ENCODE assay signal across 8 cellular contexts in the genomic region with DNA sequence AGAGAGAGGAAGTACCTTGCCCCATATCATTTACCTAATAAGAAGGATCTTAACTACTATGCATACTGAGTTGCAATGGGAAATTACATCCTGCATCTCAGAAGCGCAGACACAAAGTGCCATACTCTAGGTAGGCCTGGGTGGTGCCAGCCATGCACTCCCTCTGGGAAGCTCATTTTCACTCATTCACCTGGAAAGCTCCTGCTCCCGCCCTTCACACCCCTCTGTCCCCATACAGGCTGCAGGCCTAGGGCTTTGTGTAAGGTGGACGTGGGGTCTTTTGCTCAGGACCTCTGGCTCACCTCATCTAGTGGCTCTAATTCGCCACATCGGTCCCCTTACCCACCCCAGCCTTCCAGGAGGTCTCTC. TPM values are rescaled to one million over a fixed set of nuclear protein-coding genes. Genes with fewer than 3 reads are reported as not detected.
A peak's percentile ranks its signal among the peaks of the same experiment; 100 is the strongest.
DNase-seq lines count a peak whose midpoint lies in the region; ATAC-seq and TF ChIP-seq lines count a peak whose summit lies in the region.

No MANE protein-coding gene starts in this region.

- peak overlapping the region in 7 of 12 donors; percentile 86 to 95 (median 91) for H3K27ac ChIP-seq in heart left ventricle
- H3K27ac ChIP-seq in mesenchymal stem cell (ENCODE audit: low read length, poor library complexity, severe bottlenecking), result no peak overlapping the region
- H3K27ac ChIP-seq in uterus, result peak overlapping the region; percentile 92 to 94

- TF ChIP-seq POLR2A in heart left ventricle (IDR thresholded peaks at IDR 0.05), result no peak
- TF ChIP-seq POLR2A in uterus (IDR thresholded peaks at IDR 0.05), result no peak

- peaks cover 15% of the 10 kb centered on the region for H3K4me1 Mint-ChIP-seq in MCF 10A (ENCODE audit: insufficient read depth, unreplicated experiment)

- 13 to 19% (median 16%) methylated on average over 5 of the region's 5 CpGs for WGBS in heart left ventricle, 4 donors
- 5% methylated on average over 4 of the region's 5 CpGs for WGBS in mesenchymal stem cell

- H4K8ac ChIP-seq in mesenchymal stem cell (ENCODE audit: low read length), result peak overlapping the region; percentile 14

- TF ChIP-seq CTCF in heart left ventricle (IDR thresholded peaks at IDR 0.05) (no peak), MCF 10A (IDR thresholded peaks at IDR 0.05; ENCODE audit: unreplicated experiment) (no peak), uterus (IDR thresholded peaks at IDR 0.05) (no peak)

- H3K4me2 ChIP-seq in mesenchymal stem cell (ENCODE audit: low read length, poor library complexity, severe bottlenecking), result peak overlapping the region; percentile 87

- peaks cover 16% of the 10 kb centered on the region for H3K36me3 Mint-ChIP-seq in MCF 10A (ENCODE audit: insufficient read depth, unreplicated experiment)

- H3K27me3 Mint-ChIP-seq in MCF 10A (ENCODE audit: insufficient read depth, unreplicated experiment), result no peaks in the 10 kb centered on the region

- ATAC-seq in heart left ventricle (no peak), left cardiac atrium (no peak)

- CTCF ChIA-PET in MCF 10A (lab: Yijun Ruan, JAX), result interaction anchor here (0.5 to 1.5 kb wide), 2 partner anchors 53 to 995 kb away, joined by 3 to 4 read pairs; no protein-coding TSS in a partner anchor

- H3K27me3 ChIP-seq in heart left ventricle, result no peaks in the 10 kb centered on the region
- H3K27me3 ChIP-seq in mesenchymal stem cell (ENCODE audit: control insufficient read depth in 1 of 2, insufficient read depth in 1 of 2, low read length in 2 of 2), result no peaks in the 10 kb centered on the region
- no peaks in the 10 kb centered on the region for H3K27me3 ChIP-seq in uterus

- H2AFZ ChIP-seq in mesenchymal stem cell (ENCODE audit: low read depth, low read length), result no peak overlapping the region

- H2BK120ac ChIP-seq in mesenchymal stem cell (ENCODE audit: low read depth, low read length), result no peak overlapping the region

- H4K91ac ChIP-seq in mesenchymal stem cell (ENCODE audit: low read length), result no peak overlapping the region

- peak overlapping the region; percentile 99 for H3K4me3 Mint-ChIP-seq in MCF 10A (ENCODE audit: unreplicated experiment)

- no peak overlapping the region for H2AK5ac ChIP-seq in mesenchymal stem cell (ENCODE audit: low read length, severe bottlenecking)

- no peak overlapping the region for H3K18ac ChIP-seq in mesenchymal stem cell (ENCODE audit: low read depth in 1 of 2, low read length in 2 of 2)

- H2BK15ac ChIP-seq in mesenchymal stem cell (ENCODE audit: low read depth, poor library complexity, severe bottlenecking), result no peak overlapping the region

- H3K9me3 ChIP-seq in heart left ventricle (no peaks in the 10 kb centered on the region), mesenchymal stem cell (ENCODE audit: control insufficient read depth, low read length) (no peaks in the 10 kb centered on the region), uterus (no peaks in the 10 kb centered on the region)

- H3K4ac ChIP-seq in mesenchymal stem cell (ENCODE audit: low read depth in 1 of 2, low read length in 2 of 2), result peak overlapping the region; percentile 27 to 92

- H3K14ac ChIP-seq in mesenchymal stem cell (ENCODE audit: low read length in 2 of 2), result no peak overlapping the region

- POLR2A ChIA-PET in MCF 10A (lab: Yijun Ruan, JAX), result interaction anchor here (0.6 to 2.4 kb wide), 11 partner anchors 8 to 1575 kb away, joined by 3 to 47 read pairs (median 4); a partner anchor contains a TSS

- peak overlapping the region in 1 of 2 experiments; percentile 10 for H2BK12ac ChIP-seq in mesenchymal stem cell (ENCODE audit: low read length in 2 of 2)

- BruUV-seq in MCF 10A (replicated peaks; lab: Mats Ljungman, UMichigan), result no TSS peak

- H3K36me3 ChIP-seq in heart left ventricle (peaks cover 0 to 43% (median 35%) of the 10 kb centered on the region in 9 donors), mesenchymal stem cell (ENCODE audit: control insufficient read depth in 1 of 2, insufficient read depth in 2 of 2, low read depth in 1 of 2, low read length in 2 of 2) (peaks cover 28 to 40% of the 10 kb centered on the region in 2 experiments), uterus (no peaks in the 10 kb centered on the region)

- DNase-seq in heart left ventricle (no peak), left cardiac atrium (no peak), MCF 10A (ENCODE audit: unreplicated experiment) (no peak), mesenchymal stem cell (no peak), uterus (no peak), medulla oblongata (ENCODE audit: extremely low spot score) (no peak), NCI-H2227 treated with DMSO at 0.1 percent for 48 hours (lab: John Stamatoyannopoulos, UW) (no peak), SIG-M5 (lab: John Stamatoyannopoulos, UW) (no peak)

- H3K9me3 Mint-ChIP-seq in MCF 10A (ENCODE audit: unreplicated experiment), result no peaks in the 10 kb centered on the region

- H3K4me1 ChIP-seq in heart left ventricle (peaks cover 4 to 31% (median 16%) of the 10 kb centered on the region in 12 donors), mesenchymal stem cell (ENCODE audit: control insufficient read depth, insufficient read depth, low read depth, low read length) (peaks cover 7% of the 10 kb centered on the region), uterus (peaks cover 0 to 3% of the 10 kb centered on the region in 2 donors)

- intact Hi-C loops in heart left ventricle (cut with DNase I) (no loop called here), left cardiac atrium (cut with DNase I) (no loop called here), MCF 10A (cut with micrococcal nuclease) (no loop called here), uterus (cut with DNase I; ENCODE audit: low total_unique reads) (no loop called here)

- peak overlapping the region; percentile 99 for H3K9ac ChIP-seq in mesenchymal stem cell (ENCODE audit: low read length)

- peak overlapping the region in 1 of 2 experiments; percentile 75 for H3K23ac ChIP-seq in mesenchymal stem cell (ENCODE audit: low read length in 2 of 2)

- H3K4me3 ChIP-seq in heart left ventricle (peak overlapping the region; percentile 63 to 100 (median 90)), mesenchymal stem cell (ENCODE audit: insufficient read depth in 1 of 2, low read depth in 1 of 2, low read length in 2 of 2) (peak overlapping the region; percentile 87 to 100), uterus (peak overlapping the region; percentile 83 to 91)

- peaks cover 18% of the 10 kb centered on the region for H3K79me1 ChIP-seq in mesenchymal stem cell (replicated peaks; ENCODE audit: low read length, poor library complexity, severe bottlenecking)

- H3K27ac Mint-ChIP-seq in MCF 10A (ENCODE audit: low read depth, unreplicated experiment), result peak overlapping the region; percentile 97

- H2BK5ac ChIP-seq in mesenchymal stem cell (ENCODE audit: low read depth, low read length, poor library complexity, severe bottlenecking), result no peak overlapping the region

RNA-seq across cellular contexts. Expression of a gene that starts 0.8 kb away (rescaled TPM):
- total RNA-seq in heart left ventricle, result 100 to 1,000 TPM in 5 of 9 donors, 10 to 100 TPM in 4; 83.5 to 137 (median 108) TPM
- polyA plus RNA-seq in heart left ventricle, result 100 to 1,000 TPM; 130 to 396 TPM
- 10 to 100 TPM; 88.0 to 88.4 TPM for total RNA-seq in left cardiac atrium
- 95.6 and 101 TPM in 2 replicates for total RNA-seq in MCF 10A (2022)
- 129 TPM for polyA plus RNA-seq in mesenchymal stem cell (2013, experiment 1 of 2)
- polyA plus RNA-seq in mesenchymal stem cell (2013, experiment 2 of 2), result 133 TPM
- total RNA-seq in uterus, result 10 to 100 TPM; 25.0 to 43.5 (median 36.3) TPM

RNA-seq across cellular contexts. Expression of a gene that starts 13.1 kb away (rescaled TPM):
- 10 to 100 TPM in 1 of 9 donors, 1 to 10 TPM in 8; 5.1 to 10.3 (median 6.0) TPM for total RNA-seq in heart left ventricle
- 10 to 100 TPM in 1 of 2 donors, 1 to 10 TPM in 1; 3.8 to 11.5 TPM for polyA plus RNA-seq in heart left ventricle
- total RNA-seq in left cardiac atrium, result 1 to 10 TPM; 5.9 to 6.4 TPM
- 7.6 and 15.1 TPM in 2 replicates for total RNA-seq in MCF 10A (2022)
- polyA plus RNA-seq in mesenchymal stem cell (2013, experiment 1 of 2), result 5.3 TPM
- 4.7 TPM for polyA plus RNA-seq in mesenchymal stem cell (2013, experiment 2 of 2)
- 10 to 100 TPM in 2 of 4 donors, 1 to 10 TPM in 2; 2.4 to 22.4 (median 12.0) TPM for total RNA-seq in uterus

RNA-seq across cellular contexts. Expression of a gene that starts 19.3 kb away (rescaled TPM):
- total RNA-seq in heart left ventricle (10 to 100 TPM in 2 of 9 donors, 1 to 10 TPM in 7; 1.5 to 22.7 (median 4.5) TPM), left cardiac atrium (10 to 100 TPM in 1 of 2 donors, 1 to 10 TPM in 1; 8.3 to 10.0 TPM), MCF 10A (2022) (not detected in 2 replicates), uterus (1 to 10 TPM; 4.9 to 9.7 (median 6.6) TPM)
- 1 to 10 TPM; 2.9 to 4.1 TPM for polyA plus RNA-seq in heart left ventricle
- polyA plus RNA-seq in mesenchymal stem cell (2013, experiment 1 of 2), result 0.08 TPM
- polyA plus RNA-seq in mesenchymal stem cell (2013, experiment 2 of 2), result 0.11 TPM
